ENCODE assay signal across 10 cellular contexts in the genomic region with DNA sequence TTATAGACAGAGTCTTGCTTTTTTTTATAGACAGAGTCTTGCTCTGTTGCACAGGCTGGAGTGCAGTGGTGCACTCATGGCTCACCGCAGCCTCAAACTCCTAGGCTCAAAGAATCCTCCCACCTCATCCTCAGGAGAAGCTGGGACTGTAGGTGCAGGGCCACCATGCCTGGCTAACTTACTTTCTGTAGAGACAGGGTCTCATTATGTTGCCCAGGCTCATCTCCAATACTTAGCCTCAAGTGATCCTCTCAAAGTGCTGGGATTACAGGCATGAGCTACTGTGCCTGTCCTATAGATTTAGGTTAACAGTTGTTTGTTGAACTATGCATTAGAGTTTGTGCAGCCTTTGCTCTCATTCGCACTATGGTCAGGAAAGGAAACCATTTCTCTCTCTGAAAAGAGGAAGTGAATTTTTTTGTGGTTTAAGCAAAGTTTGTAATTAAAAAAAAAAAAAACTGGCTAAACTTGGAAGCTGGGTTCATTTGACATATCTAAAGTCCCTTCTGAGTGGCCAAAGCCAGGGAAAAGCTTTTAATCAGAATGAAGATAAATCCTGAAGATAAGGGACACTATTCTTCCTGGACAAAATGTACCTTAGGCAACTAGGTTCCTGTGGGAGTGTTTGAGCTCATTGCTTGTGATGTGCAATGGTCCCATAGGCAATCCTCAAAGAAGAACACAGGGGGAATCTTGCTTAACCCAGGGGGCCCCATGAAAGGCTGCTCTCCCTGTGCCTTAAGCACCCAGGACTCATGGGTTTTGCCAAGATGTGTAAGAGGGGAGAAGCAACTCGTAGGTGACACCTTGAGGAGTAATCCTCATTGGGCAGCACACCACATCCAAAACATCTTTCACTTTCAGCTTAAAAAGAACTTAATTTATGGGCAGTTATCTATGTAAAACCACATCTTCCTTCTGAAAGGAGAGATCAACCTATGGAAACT.
DNase-seq lines count a peak whose midpoint lies in the region; ATAC-seq and TF ChIP-seq lines count a peak whose summit lies in the region.
"Had no signal": no experiment of that assay in that cellular context is flagged by ENCODE, and none has a peak within 500 bp of the region (broad histone marks: within the 10 kb centered on the region; RNA-seq: fewer than 3 reads in every experiment).

No MANE protein-coding gene starts in this region.

- DNase-seq in HL-60 (ENCODE audit: low read depth in 1 of 2, low spot score in 1 of 2): peak; percentile 15 to 64
- peak; percentile 16 for DNase-seq in globus pallidus (ENCODE audit: low spot score)
- no peak for DNase-seq in NCI-H1417 (lab: John Stamatoyannopoulos, UW)
- no peak for DNase-seq in left ventricle myocardium inferior
- no peak for DNase-seq in activated naive CD4-positive, alpha-beta T cell treated with anti-CD3 and anti-CD28 coated beads, Interleukin-2, amount 50 U/mL, for 16 hours
- no peak for DNase-seq in GM23248
- DNase-seq: caudate nucleus had no signal

- no peak overlapping the region for H3K4me3 ChIP-seq in HL-60 (replicated peaks; ENCODE audit: insufficient read depth, low read length)
- no peak overlapping the region for H3K4me3 ChIP-seq in left ventricle myocardium inferior
- no peak overlapping the region for H3K4me3 ChIP-seq in GM23248
- H3K4me3 ChIP-seq: SK-N-MC had no signal

- intact Hi-C loops in left ventricle myocardium inferior (cut with micrococcal nuclease): no loop called here

- no peaks in the 10 kb centered on the region for H3K36me3 ChIP-seq in left ventricle myocardium inferior
- no peaks in the 10 kb centered on the region for H3K36me3 ChIP-seq in GM23248 (ENCODE audit: low read depth)

- TF ChIP-seq CTCF in HL-60 (IDR thresholded peaks at IDR 0.05; ENCODE audit: insufficient read depth, low read length): no peak
- no peak for TF ChIP-seq CTCF in left ventricle myocardium inferior (IDR thresholded peaks at IDR 0.05; ENCODE audit: borderline replicate concordance)

- peak overlapping the region; percentile 34 for H3K27ac ChIP-seq in HL-60 (replicated peaks)
- H3K27ac ChIP-seq in left ventricle myocardium inferior (replicated peaks): no peak overlapping the region
- H3K27ac ChIP-seq in GM23248: no peak overlapping the region
- H3K27ac ChIP-seq: SK-N-MC had no signal

- H3K4me1 ChIP-seq in left ventricle myocardium inferior (peaks cover 6% of the 10 kb centered on the region), GM23248 (ENCODE audit: insufficient read depth) (peaks cover 21% of the 10 kb centered on the region)

- peak; percentile 94 for ATAC-seq in GM18508 (IDR thresholded peaks at IDR 0.05; ENCODE audit: insufficient read depth, unreplicated experiment)
- peak; percentile 99 for ATAC-seq in GM21723 (IDR thresholded peaks at IDR 0.05; ENCODE audit: unreplicated experiment)

- no peaks in the 10 kb centered on the region for H4K20me1 ChIP-seq in GM23248 (ENCODE audit: insufficient read depth)

- H2AFZ ChIP-seq in GM23248: no peak overlapping the region

- H3F3A ChIP-seq in GM23248 (ENCODE audit: insufficient read depth): 0 out of 2 replicates have a peak, but pooled peaks cover 13% of the 10 kb centered on the region

- in situ Hi-C loops in GM23248 (cut with MboI): no loop called here

- no peak overlapping the region for H3K4me2 ChIP-seq in GM23248 (ENCODE audit: unreplicated experiment)

- H3K27me3 ChIP-seq in HL-60 (ENCODE audit: insufficient read depth, poor library complexity, severe bottlenecking) (no peaks in the 10 kb centered on the region), left ventricle myocardium inferior (ENCODE audit: low read depth) (no peaks in the 10 kb centered on the region), GM23248 (replicated peaks; ENCODE audit: insufficient read depth) (no peaks in the 10 kb centered on the region)

- H3K9ac ChIP-seq in GM23248: no peak overlapping the region

- H3K9me3 ChIP-seq in left ventricle myocardium inferior (replicated peaks) (no peaks in the 10 kb centered on the region), GM23248 (ENCODE audit: low read depth) (no peaks in the 10 kb centered on the region)

- no peaks in the 10 kb centered on the region for H3K79me2 ChIP-seq in GM23248 (ENCODE audit: insufficient read depth)

- 94 to 97% methylated on average over 3 of the region's 3 CpGs for WGBS in GM23248 (ENCODE audit: low coverage in 1 of 2, low lambda C conversion rate in 2 of 2, missing lambda C conversion rate in 2 of 2), 2 experiments

- no peaks in the 10 kb centered on the region for H3K9me2 ChIP-seq in GM23248 (ENCODE audit: insufficient read depth)

Comparison
In these comparisons a context has a peak if more than half of its experiments do, and no peak if none do; other contexts are left out.
1. DNase-seq: peak in HL-60 (2 of 2) and globus pallidus (single experiment); none in NCI-H1417 (0 of 3), left ventricle myocardium inferior (single experiment), activated naive CD4-positive, alpha-beta T cell treated with anti-CD3 and anti-CD28 coated beads, Interleukin-2, amount 50 U/mL, for 16 hours (single experiment) and GM23248 (single experiment).